8 cellular contexts compared by ENCODE assay signal in genomic region chr3:12158387-12159226, GRCh38. TPM values are rescaled to one million over a fixed set of nuclear protein-coding genes. Genes with fewer than 3 reads are reported as not detected.
DNase-seq lines count a peak whose midpoint lies in the region; TF ChIP-seq lines count a peak whose summit lies in the region.

TIMP4 (minus strand) TSS chr3:12158912; CDS start chr3:12158840, 72 bp downstream.

- intact Hi-C loops in ascending aorta (cut with DNase I), result no loop called here

- H3K9me3 ChIP-seq in ascending aorta, result no peaks in the 10 kb centered on the region
- H3K9me3 ChIP-seq in iPS-18a (ENCODE audit: control insufficient read depth, low read depth, low read length), result no peaks in the 10 kb centered on the region
- H3K9me3 ChIP-seq in skeletal muscle tissue (ENCODE audit: control insufficient read depth in 3 of 3, low read length in 3 of 3), result no peaks in the 10 kb centered on the region

- peaks cover 0 to 12% of the 10 kb centered on the region in 2 donors for H3K4me1 ChIP-seq in ascending aorta
- H3K4me1 ChIP-seq in iPS-18a (ENCODE audit: control insufficient read depth, low read depth, low read length), result peaks cover 30% of the 10 kb centered on the region
- peaks cover 0 to 37% (median 34%) of the 10 kb centered on the region in 3 donors for H3K4me1 ChIP-seq in skeletal muscle tissue (ENCODE audit: control insufficient read depth in 3 of 3, insufficient read depth in 3 of 3, low read length in 3 of 3)

- no peak for TF ChIP-seq CTCF in ascending aorta (IDR thresholded peaks at IDR 0.05)

- H3K27ac ChIP-seq in ascending aorta, result peak within 1 kb of the TSS; percentile 39 to 44
- peak within 1 kb of the TSS; percentile 22 for H3K27ac ChIP-seq in iPS-18a (ENCODE audit: low read length)
- no peak within 1 kb of the TSS for H3K27ac ChIP-seq in skeletal muscle tissue (ENCODE audit: low read depth, low read length)

- DNase-seq in HCEC 1CT (peak; percentile 53), ascending aorta (ENCODE audit: low spot score in 2 of 2) (peak in 1 of 2 donors; percentile 77), midbrain (lab: John Stamatoyannopoulos, UW) (no peak), NCI-H82 (lab: John Stamatoyannopoulos, UW) (no peak), COLO668 (lab: John Stamatoyannopoulos, UW; ENCODE audit: unreplicated experiment) (no peak)
- DNase-seq in activated CD4-positive, CD25-positive, alpha-beta regulatory T cell (lab: John Stamatoyannopoulos, UW), result no peak

- H3K36me3 ChIP-seq in ascending aorta (no peaks in the 10 kb centered on the region), iPS-18a (ENCODE audit: control insufficient read depth, low read depth, low read length) (no peaks in the 10 kb centered on the region), skeletal muscle tissue (ENCODE audit: control insufficient read depth in 3 of 3, insufficient read depth in 3 of 3, low read length in 3 of 3) (no peaks in the 10 kb centered on the region)

- H3K9ac ChIP-seq in iPS-18a (ENCODE audit: low read length), result peak within 1 kb of the TSS; percentile 11
- peak within 1 kb of the TSS in 2 of 3 donors; percentile 27 to 71 for H3K9ac ChIP-seq in skeletal muscle tissue (ENCODE audit: low read depth in 1 of 3, low read length in 3 of 3)

- H3K4me3 ChIP-seq in ascending aorta (peak within 1 kb of the TSS; percentile 41 to 64), iPS-18a (ENCODE audit: low read length) (peak within 1 kb of the TSS; percentile 59), skeletal muscle tissue (ENCODE audit: low read length in 3 of 3) (peak within 1 kb of the TSS; percentile 60 to 76 (median 64))

- H3K27me3 ChIP-seq in ascending aorta, result no peaks in the 10 kb centered on the region
- no peaks in the 10 kb centered on the region for H3K27me3 ChIP-seq in iPS-18a (ENCODE audit: control insufficient read depth, insufficient read depth, low read length)
- no peaks in the 10 kb centered on the region for H3K27me3 ChIP-seq in skeletal muscle tissue (ENCODE audit: control insufficient read depth in 3 of 3, insufficient read depth in 3 of 3, low read length in 3 of 3)

RNA-seq across cellular contexts. Expression of gene TIMP4, which starts in this region (rescaled TPM):
- total RNA-seq in ascending aorta (78.9 TPM), skeletal muscle tissue (4.7 TPM)

Comparison
In these comparisons a context has a peak if more than half of its experiments do, and no peak if none do; other contexts are left out.
1. RNA of gene TIMP4 (total RNA-seq): 78.9 TPM in ascending aorta (single experiment); 4.7 TPM in skeletal muscle tissue (single experiment); every median in the first group is over 10 times any median in the second.
2. Peak in every context shown above with its lines, with median percentiles within 50 percentile points of each other: H3K4me3 ChIP-seq.